Comparison of ENCODE assay signal across 1 cellular context in genomic region chr10:12590682-12591642, GRCh38.
TF ChIP-seq lines count a peak whose summit lies in the region.

No MANE protein-coding gene starts in this region.

TF ChIP-seq in HEK293, 187 proteins besides CTCF, POLR2A, EP300 and RAD21 (continued from another document):
- TF ChIP-seq ZNF449 (tag by site-specific recombination; IDR thresholded peaks at IDR 0.05) = no peak
